In the genomic region with DNA sequence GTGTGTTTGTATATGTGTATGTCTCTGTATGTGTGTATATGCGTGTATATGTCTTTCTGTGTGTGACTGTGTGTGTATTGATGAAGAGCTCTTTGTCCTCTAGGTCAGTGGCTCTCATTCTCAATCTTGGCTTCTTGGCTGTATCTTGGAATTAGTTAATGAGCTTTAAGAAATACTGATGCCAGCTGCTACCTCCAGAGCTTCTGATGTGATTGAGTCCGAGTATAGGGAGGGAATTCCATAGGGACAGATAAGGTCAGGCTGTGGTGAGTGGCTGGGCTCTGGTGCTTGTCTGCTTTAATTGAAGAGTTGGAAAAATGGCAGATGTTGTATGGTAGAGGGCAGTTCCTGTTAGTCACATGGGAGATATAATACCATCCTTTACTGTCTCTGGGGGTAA, we compare ENCODE assay signal across 31 cellular contexts.
"Had no signal": no experiment of that assay in that cellular context is flagged by ENCODE, and none has a peak within 500 bp of the region (broad histone marks: within the 10 kb centered on the region; RNA-seq: fewer than 3 reads in every experiment).

No MANE protein-coding gene starts in this region.

- H3K4me3 Mint-ChIP-seq: activated CD4-positive, alpha-beta T cell treated with anti-CD3 and anti-CD28 coated beads for 36 hours; activated CD4-positive, alpha-beta T cell treated with anti-CD3 and anti-CD28 coated beads, Interleukin-2, amount 10 ng/mL, durations not matched to agents 7 days and 5 days; activated naive CD4-positive, alpha-beta T cell treated with anti-CD3 and anti-CD28 coated beads, Interleukin-2, amount 10 ng/mL, durations not matched to agents 7 days and 5 days; activated naive CD8-positive, alpha-beta T cell; activated naive CD8-positive, alpha-beta T cell treated with anti-CD3 and anti-CD28 coated beads, Interleukin-2, amount 50 U/mL, for 24 hours; brain had no signal

- H3K9me3 ChIP-seq: Peyer's patch, SJSA1 had no signal

- H3K4me1 Mint-ChIP-seq: activated CD4-positive, alpha-beta T cell treated with anti-CD3 and anti-CD28 coated beads for 36 hours; activated CD4-positive, alpha-beta T cell treated with anti-CD3 and anti-CD28 coated beads, Interleukin-2, amount 10 ng/mL, durations not matched to agents 7 days and 5 days; activated naive CD4-positive, alpha-beta T cell treated with anti-CD3 and anti-CD28 coated beads, Interleukin-2, amount 10 ng/mL, durations not matched to agents 7 days and 5 days; activated naive CD8-positive, alpha-beta T cell treated with anti-CD3 and anti-CD28 coated beads, Interleukin-2, amount 50 U/mL, for 24 hours had no signal

- H3K27ac Mint-ChIP-seq: activated CD4-positive, alpha-beta T cell treated with anti-CD3 and anti-CD28 coated beads for 36 hours; activated CD4-positive, alpha-beta T cell treated with anti-CD3 and anti-CD28 coated beads, Interleukin-2, amount 10 ng/mL, durations not matched to agents 7 days and 5 days; activated naive CD4-positive, alpha-beta T cell treated with anti-CD3 and anti-CD28 coated beads, Interleukin-2, amount 10 ng/mL, durations not matched to agents 7 days and 5 days; activated naive CD8-positive, alpha-beta T cell; activated naive CD8-positive, alpha-beta T cell treated with anti-CD3 and anti-CD28 coated beads, Interleukin-2, amount 50 U/mL, for 24 hours; brain had no signal

- H3K4me3 ChIP-seq: K562, Peyer's patch, SJSA1 had no signal

- H3K36me3 Mint-ChIP-seq: activated naive CD4-positive, alpha-beta T cell treated with anti-CD3 and anti-CD28 coated beads, Interleukin-2, amount 10 ng/mL, durations not matched to agents 7 days and 5 days; activated naive CD8-positive, alpha-beta T cell; brain had no signal

- H3K27me3 ChIP-seq: Peyer's patch, SJSA1 had no signal

- DNase-seq: activated CD4-positive, alpha-beta T cell treated with anti-CD3 and anti-CD28 coated beads for 36 hours; activated CD4-positive, alpha-beta T cell treated with anti-CD3 and anti-CD28 coated beads, Interleukin-2, amount 10 ng/mL, durations not matched to agents 7 days and 5 days; activated CD4-positive, alpha-beta T cell treated with anti-CD3 and anti-CD28 coated beads, Interleukin-2, amount 50 U/mL, for 48 hours; activated CD8-positive, alpha-beta memory T cell treated with anti-CD3 and anti-CD28 coated beads, Interleukin-2, amount 50 U/mL, for 4 hours; activated effector memory CD4-positive, alpha-beta T cell treated with Interleukin-2 at 50 U/mL for 16 hours; activated naive CD4-positive, alpha-beta T cell treated with anti-CD3 and anti-CD28 coated beads, Interleukin-2, amount 10 ng/mL, durations not matched to agents 7 days and 5 days; activated naive CD8-positive, alpha-beta T cell treated with anti-CD3 and anti-CD28 coated beads, Interleukin-2, amount 50 U/mL, for 24 hours; activated T-cell treated with anti-CD3 and anti-CD28 coated beads for 4 hours; activated T-cell treated with anti-CD3 and anti-CD28 coated beads, Interleukin-2, amount 50 U/mL, for 48 hours; anterior cingulate cortex; caudate nucleus; cerebellar nuclear complex; NCI-H1092 treated with DMSO at 0.1 percent for 48 hours; NCI-H1417; NCI-H146; NCI-H187; NCI-H2029 treated with DMSO at 0.1 percent for 48 hours; NCI-H2107; NCI-H2171; NCI-H510A; NCI-H526 treated with DMSO at 0.1 percent for 48 hours; NCI-H774; PC-3; Peyer's patch; RPMI8226; SHP77 treated with DMSO at 0.1 percent for 48 hours; T1000 had no signal

- H3K27ac ChIP-seq: Peyer's patch, SJSA1 had no signal

- H3K4me1 ChIP-seq: Peyer's patch had no signal

- H3K9me3 Mint-ChIP-seq: activated CD4-positive, alpha-beta T cell treated with anti-CD3 and anti-CD28 coated beads, Interleukin-2, amount 10 ng/mL, durations not matched to agents 7 days and 5 days; activated naive CD4-positive, alpha-beta T cell treated with anti-CD3 and anti-CD28 coated beads, Interleukin-2, amount 10 ng/mL, durations not matched to agents 7 days and 5 days; activated naive CD8-positive, alpha-beta T cell treated with anti-CD3 and anti-CD28 coated beads, Interleukin-2, amount 50 U/mL, for 24 hours had no signal

- ATAC-seq: activated CD4-positive, alpha-beta T cell treated with anti-CD3 and anti-CD28 coated beads for 36 hours; activated naive CD8-positive, alpha-beta T cell treated with anti-CD3 and anti-CD28 coated beads, Interleukin-2, amount 50 U/mL, for 24 hours; K562; PC-3 had no signal

- H3K36me3 ChIP-seq: Peyer's patch, SJSA1 had no signal
